Comparison of ENCODE assay signal across 9 cellular contexts in genomic region chr17:80257716-80258213, GRCh38. TPM values are rescaled to one million over a fixed set of nuclear protein-coding genes. Genes with fewer than 3 reads are reported as not detected.
DNase-seq lines count a peak whose midpoint lies in the region; ATAC-seq, FAIRE-seq and TF ChIP-seq lines count a peak whose summit lies in the region.
"Had no signal": no experiment of that assay in that cellular context is flagged by ENCODE, and none has a peak within 500 bp of the region (broad histone marks: within the 10 kb centered on the region; RNA-seq: fewer than 3 reads in every experiment).

No MANE protein-coding gene starts in this region.

- in situ Hi-C loops in transverse colon (cut with MboI; ENCODE audit: low pct_ligation_motif_present in 1 of 4, low pct_unique_long_range_greater_than_20kb in 1 of 4, low sequenced_read_pairs in 3 of 4) (no loop called here), HepG2 (cut with HindIII; ENCODE audit: extremely low pct_ligation_motif_present, low pct_unique_long_range_greater_than_20kb) (loop anchor here (5.0 kb wide), 1 partner anchor 110 kb away; the partner anchor contains the start of gene EIF4A3)

- TF ChIP-seq CTCF in WERI-Rb-1 (IDR thresholded peaks at IDR 0.05; ENCODE audit: low read depth, low read length) (no peak), transverse colon (IDR thresholded peaks at IDR 0.05) (no peak), HFFc6 (IDR thresholded peaks at IDR 0.05) (no peak), HepG2 (CRISPR knock-in tag; IDR thresholded peaks at IDR 0.05) (no peak)

- H3K9me3 Mint-ChIP-seq in activated naive CD4-positive, alpha-beta T cell treated with anti-CD3 and anti-CD28 coated beads for 36 hours = no peaks in the 10 kb centered on the region
- no peaks in the 10 kb centered on the region for H3K9me3 Mint-ChIP-seq in HFFc6

- TF ChIP-seq RAD21 in HepG2 (CRISPR knock-in tag; IDR thresholded peaks at IDR 0.05) = no peak

- DNase-seq in activated naive CD4-positive, alpha-beta T cell treated with anti-CD3 and anti-CD28 coated beads for 36 hours = no peak
- DNase-seq in activated naive CD4-positive, alpha-beta T cell treated with Interleukin-2 at 50 U/mL for 16 hours = no peak
- DNase-seq in WERI-Rb-1 = no peak
- DNase-seq in left colon = peak; percentile 57 to 71
- peak; percentile 68 for DNase-seq in transverse colon
- no peak for DNase-seq in stimulated activated CD4-positive, alpha-beta T cell treated with anti-CD3 and anti-CD28 coated beads, Interleukin-1b, Interleukin-23, amount 100 ng/mL, for 48 hours
- DNase-seq in HFFc6 = no peak
- no peak for DNase-seq in HepG2 (ENCODE audit: low spot score)
- DNase-seq: NCI-H446 treated with DMSO at 0.1 percent for 48 hours had no signal

- H3K4me2 ChIP-seq in HepG2 (ENCODE audit: low read depth, low read length) = no peak overlapping the region

- H3K4me3 Mint-ChIP-seq in activated naive CD4-positive, alpha-beta T cell treated with anti-CD3 and anti-CD28 coated beads for 36 hours = no peak overlapping the region
- no peak overlapping the region for H3K4me3 Mint-ChIP-seq in HFFc6

- H4K20me1 ChIP-seq in HepG2 (ENCODE audit: insufficient read depth, low read length) = no peaks in the 10 kb centered on the region

- no peak overlapping the region for H3K9ac ChIP-seq in HepG2 (ENCODE audit: insufficient read depth, low read depth, low read length)

- H3K4me3 ChIP-seq in WERI-Rb-1 (ENCODE audit: low read depth, low read length) (no peak overlapping the region), transverse colon (no peak overlapping the region), HepG2 (replicated peaks in 1 of 3; ENCODE audit: insufficient read depth in 1 of 3, low read depth in 2 of 3, low read length in 3 of 3) (no peak overlapping the region)

- ATAC-seq in left colon (peak; percentile 55), HepG2 (no peak)

- no peaks in the 10 kb centered on the region for H3K27me3 ChIP-seq in WERI-Rb-1 (ENCODE audit: insufficient read depth, low read depth, severe bottlenecking)
- no peaks in the 10 kb centered on the region for H3K27me3 ChIP-seq in transverse colon
- H3K27me3 ChIP-seq in HepG2 (ENCODE audit: control insufficient read depth in 1 of 2, insufficient read depth in 2 of 2, low read length in 2 of 2) = no peaks in the 10 kb centered on the region; a peak in 1 of 5 replicates

- H3K36me3 ChIP-seq in WERI-Rb-1 = peaks cover 4% of the 10 kb centered on the region; the same call in 1 of the 2 replicates
- no peaks in the 10 kb centered on the region for H3K36me3 ChIP-seq in transverse colon
- H3K36me3 ChIP-seq in HepG2 (replicated peaks in 1 of 2; ENCODE audit: control insufficient read depth in 1 of 2, insufficient read depth in 2 of 2, low read length in 2 of 2) = no peaks in the 10 kb centered on the region

- TF ChIP-seq EP300 in transverse colon (IDR thresholded peaks at IDR 0.05; ENCODE audit: low read depth) = no peak
- no peak for TF ChIP-seq EP300 in HepG2 (IDR thresholded peaks at IDR 0.05; ENCODE audit: low read depth in 2 of 2, low read length in 2 of 2)
- TF ChIP-seq EP300 in HepG2 (CRISPR knock-in tag; IDR thresholded peaks at IDR 0.05; ENCODE audit: borderline replicate concordance) = no peak

- H3K4me1 Mint-ChIP-seq in activated naive CD4-positive, alpha-beta T cell treated with anti-CD3 and anti-CD28 coated beads for 36 hours (ENCODE audit: low read depth) = peaks cover 77% of the 10 kb centered on the region
- peaks cover 56% of the 10 kb centered on the region for H3K4me1 Mint-ChIP-seq in HFFc6 (ENCODE audit: low read depth)

- WGBS in transverse colon (ENCODE audit: low coverage in 1 of 2), 2 donors = 56% methylated on average over 14 of the region's 14 CpGs; no CpG with 5 or more reads in 1 of the 2 donors
- 94% methylated on average over 14 of the region's 14 CpGs for WGBS in HepG2 (ENCODE audit: low lambda C conversion rate)

- intact Hi-C loops in activated naive CD4-positive, alpha-beta T cell treated with anti-CD3 and anti-CD28 coated beads for 36 hours (cut with micrococcal nuclease) = loop anchor here (2.0 to 5.0 kb wide), 3 partner anchors 39 to 635 kb away; no protein-coding TSS in a partner anchor
- intact Hi-C loops in left colon (cut with DNase I, micrococcal nuclease) = no loop called here
- intact Hi-C loops in transverse colon (cut with DNase I; ENCODE audit: low total_unique reads) = no loop called here
- intact Hi-C loops in HepG2 (cut with micrococcal nuclease; ENCODE audit: unreplicated experiment) = no loop called here

- peaks cover 15 to 65% (median 35%) of the 10 kb centered on the region in 4 donors for H3K4me1 ChIP-seq in transverse colon
- H3K4me1 ChIP-seq in HepG2 (ENCODE audit: insufficient read depth, low read length) = peaks cover 47% of the 10 kb centered on the region

- peak overlapping the region; percentile 96 for H3K27ac Mint-ChIP-seq in activated naive CD4-positive, alpha-beta T cell treated with anti-CD3 and anti-CD28 coated beads for 36 hours
- no peak overlapping the region for H3K27ac Mint-ChIP-seq in HFFc6

- FAIRE-seq in HepG2 (lab: Jason Lieb, UNC) = no peak

- no peak for TF ChIP-seq POLR2A in transverse colon (IDR thresholded peaks at IDR 0.05)
- no peak for TF ChIP-seq POLR2A in HepG2 (IDR thresholded peaks at IDR 0.05; ENCODE audit: insufficient read depth in 1 of 2, low read depth in 2 of 2, low read length in 2 of 2)

- no peaks in the 10 kb centered on the region for H3K27me3 Mint-ChIP-seq in activated naive CD4-positive, alpha-beta T cell treated with anti-CD3 and anti-CD28 coated beads for 36 hours (ENCODE audit: low read depth)
- H3K27me3 Mint-ChIP-seq in HFFc6 (ENCODE audit: insufficient read depth) = peaks cover 8% of the 10 kb centered on the region

- BruUV-seq in HepG2 (replicated peaks; lab: Mats Ljungman, UMichigan) = no TSS peak

- peaks cover 8% of the 10 kb centered on the region for H3K36me3 Mint-ChIP-seq in activated naive CD4-positive, alpha-beta T cell treated with anti-CD3 and anti-CD28 coated beads for 36 hours (ENCODE audit: low read depth)
- H3K36me3 Mint-ChIP-seq in HFFc6 (ENCODE audit: low read depth) = no peaks in the 10 kb centered on the region

- no peaks in the 10 kb centered on the region for H3K79me2 ChIP-seq in HepG2 (ENCODE audit: insufficient read depth, low read length)

- H3K27ac ChIP-seq in WERI-Rb-1 = peak overlapping the region; percentile 93
- peak overlapping the region; percentile 11 to 96 (median 54) for H3K27ac ChIP-seq in transverse colon
- no peak overlapping the region for H3K27ac ChIP-seq in HepG2 (ENCODE audit: extremely low read length, insufficient read depth, low read length)

- no peaks in the 10 kb centered on the region for H3K9me3 ChIP-seq in WERI-Rb-1 (ENCODE audit: severe bottlenecking)
- no peaks in the 10 kb centered on the region for H3K9me3 ChIP-seq in transverse colon
- no peaks in the 10 kb centered on the region for H3K9me3 ChIP-seq in HepG2 (ENCODE audit: low read length)

- CTCF ChIA-PET in activated naive CD4-positive, alpha-beta T cell treated with anti-CD3 and anti-CD28 coated beads for 36 hours (lab: Charles Lee) = interaction anchor here (0.7 kb wide), 1 partner anchor 12 kb away, joined by 3 read pairs; no protein-coding TSS in a partner anchor
- CTCF ChIA-PET in HepG2 (lab: Yijun Ruan, JAX; ENCODE audit: low intra/inter-chr PET ratio, low total read pairs) = no interaction called here

- POLR2A ChIA-PET in HepG2 (lab: Yijun Ruan, JAX) = no interaction called here

- H2AFZ ChIP-seq in HepG2 (ENCODE audit: low read length) = no peak overlapping the region

RNA-seq across cellular contexts. Expression of gene RNF213, which starts 2.9 kb away (rescaled TPM):
- 100 to 1,000 TPM; 234 to 250 TPM for total RNA-seq in activated naive CD4-positive, alpha-beta T cell treated with anti-CD3 and anti-CD28 coated beads for 36 hours
- total RNA-seq in left colon = 100 to 1,000 TPM in 1 of 2 donors, 10 to 100 TPM in 1; 95.9 to 142 TPM
- total RNA-seq in transverse colon = 100 to 1,000 TPM; 113 to 174 (median 159) TPM
- total RNA-seq in HFFc6 (2021; fragmentation: NEBNext Ultra II Directional; extraction: Animal tissue kit (Norgen Biotek cat#: 25700)) = 10 to 100 TPM; 42.0 to 51.6 (median 48.3) TPM
- total RNA-seq in HepG2 (2016; rRNA removed; fragmentation: Illumina TruSeq; extraction: Trizol) = 38.7 and 42.8 TPM in 2 replicates
- 8.0 and 9.3 TPM in 2 replicates for total RNA-seq in HepG2 (2016; cell fraction: cytosol; rRNA removed; fragmentation: Illumina TruSeq; extraction: Trizol; ENCODE audit: low read depth)
- total RNA-seq in HepG2 (2016; cell fraction: insoluble cytoplasmic fraction; rRNA removed; fragmentation: Illumina TruSeq; extraction: Trizol) = 36.5 and 38.8 TPM in 2 replicates
- total RNA-seq in HepG2 (2016; cell fraction: membrane; rRNA removed; fragmentation: Illumina TruSeq; extraction: Trizol) = 12.8 and 13.4 TPM in 2 replicates
- total RNA-seq in HepG2 (2016; cell fraction: nucleus; rRNA removed; fragmentation: Illumina TruSeq; extraction: Trizol) = 57.4 and 57.5 TPM in 2 replicates
- 38.6 and 44.0 TPM in 2 replicates for polyA plus RNA-seq in HepG2 (2011; rRNA removed)
- polyA plus RNA-seq in HepG2 (2011; cell fraction: cytosol; rRNA removed) = 16.4 and 18.9 TPM in 2 replicates
- 134 and 171 TPM in 2 replicates for polyA plus RNA-seq in HepG2 (2011; cell fraction: nucleus; rRNA removed)
- 28.2 and 46.6 TPM in 2 replicates for polyA plus RNA-seq in HepG2 (2012)
- polyA plus RNA-seq in HepG2 (2016; cell fraction: cytosol; fragmentation: Illumina TruSeq; extraction: Trizol; ENCODE audit: low read depth) = 1.4 and 2.0 TPM in 2 replicates
- polyA plus RNA-seq in HepG2 (2016; cell fraction: insoluble cytoplasmic fraction; fragmentation: Illumina TruSeq; extraction: Trizol; ENCODE audit: low read depth) = 23.5 and 27.4 TPM in 2 replicates
- 3.4 and 3.7 TPM in 2 replicates for polyA plus RNA-seq in HepG2 (2016; cell fraction: membrane; fragmentation: Illumina TruSeq; extraction: Trizol; ENCODE audit: low read depth)
- 77.8 and 79.2 TPM in 2 replicates for polyA plus RNA-seq in HepG2 (2016; cell fraction: nucleus; fragmentation: Illumina TruSeq; extraction: Trizol; ENCODE audit: insufficient read depth, low read depth)
- polyA minus RNA-seq in HepG2 (2011; rRNA and poly(A)+ RNA removed; ENCODE audit: low replicate concordance) = 133 and 148 TPM in 2 replicates
- 36.1 and 37.6 TPM in 2 replicates for polyA minus RNA-seq in HepG2 (2011; cell fraction: cytosol; rRNA and poly(A)+ RNA removed)
- polyA minus RNA-seq in HepG2 (2011; cell fraction: nucleus; rRNA and poly(A)+ RNA removed) = 108 and 132 TPM in 2 replicates

RNA-seq across cellular contexts. Expression of gene SLC26A11, which starts 37.5 kb away (rescaled TPM):
- total RNA-seq in activated naive CD4-positive, alpha-beta T cell treated with anti-CD3 and anti-CD28 coated beads for 36 hours = 1 to 10 TPM; 4.0 to 5.4 TPM
- 1 to 10 TPM; 9.4 to 10.0 TPM for total RNA-seq in left colon
- total RNA-seq in transverse colon = 10 to 100 TPM; 13.2 to 24.7 (median 17.0) TPM
- total RNA-seq in HFFc6 (2021; fragmentation: NEBNext Ultra II Directional; extraction: Animal tissue kit (Norgen Biotek cat#: 25700)) = 10 to 100 TPM; 11.4 to 13.6 (median 12.5) TPM
- 3.1 and 8.7 TPM in 2 replicates for total RNA-seq in HepG2 (2016; rRNA removed; fragmentation: Illumina TruSeq; extraction: Trizol)
- total RNA-seq in HepG2 (2016; cell fraction: cytosol; rRNA removed; fragmentation: Illumina TruSeq; extraction: Trizol; ENCODE audit: low read depth) = 3.2 and 3.4 TPM in 2 replicates
- total RNA-seq in HepG2 (2016; cell fraction: insoluble cytoplasmic fraction; rRNA removed; fragmentation: Illumina TruSeq; extraction: Trizol) = 3.5 and 11.2 TPM in 2 replicates
- 3.1 and 3.2 TPM in 2 replicates for total RNA-seq in HepG2 (2016; cell fraction: membrane; rRNA removed; fragmentation: Illumina TruSeq; extraction: Trizol)
- total RNA-seq in HepG2 (2016; cell fraction: nucleus; rRNA removed; fragmentation: Illumina TruSeq; extraction: Trizol) = 12.9 and 13.6 TPM in 2 replicates
- 13.2 and 21.1 TPM in 2 replicates for polyA plus RNA-seq in HepG2 (2011; rRNA removed)
- 5.5 and 7.6 TPM in 2 replicates for polyA plus RNA-seq in HepG2 (2011; cell fraction: cytosol; rRNA removed)
- 121 and 146 TPM in 2 replicates for polyA plus RNA-seq in HepG2 (2011; cell fraction: nucleus; rRNA removed)
- 7.0 and 18.5 TPM in 2 replicates for polyA plus RNA-seq in HepG2 (2012)
- 0.73 and 1.0 TPM in 2 replicates for polyA plus RNA-seq in HepG2 (2016; cell fraction: cytosol; fragmentation: Illumina TruSeq; extraction: Trizol; ENCODE audit: low read depth)
- polyA plus RNA-seq in HepG2 (2016; cell fraction: insoluble cytoplasmic fraction; fragmentation: Illumina TruSeq; extraction: Trizol; ENCODE audit: low read depth) = 2.8 and 4.4 TPM in 2 replicates
- 1.4 and 2.3 TPM in 2 replicates for polyA plus RNA-seq in HepG2 (2016; cell fraction: membrane; fragmentation: Illumina TruSeq; extraction: Trizol; ENCODE audit: low read depth)
- polyA plus RNA-seq in HepG2 (2016; cell fraction: nucleus; fragmentation: Illumina TruSeq; extraction: Trizol; ENCODE audit: insufficient read depth, low read depth) = 29.5 and 32.2 TPM in 2 replicates
- polyA minus RNA-seq in HepG2 (2011; rRNA and poly(A)+ RNA removed; ENCODE audit: low replicate concordance) = 7.7 and 20.5 TPM in 2 replicates
- 5.6 and 11.8 TPM in 2 replicates for polyA minus RNA-seq in HepG2 (2011; cell fraction: cytosol; rRNA and poly(A)+ RNA removed)
- 22.4 and 23.0 TPM in 2 replicates for polyA minus RNA-seq in HepG2 (2011; cell fraction: nucleus; rRNA and poly(A)+ RNA removed)

RNA-seq across cellular contexts. Expression of gene SGSH, which starts 37.6 kb away (rescaled TPM):
- total RNA-seq in activated naive CD4-positive, alpha-beta T cell treated with anti-CD3 and anti-CD28 coated beads for 36 hours = 10 to 100 TPM; 30.3 to 32.1 TPM
- total RNA-seq in left colon (10 to 100 TPM; 51.2 to 54.9 TPM), transverse colon (10 to 100 TPM; 26.2 to 66.2 (median 39.9) TPM), HepG2 (2016; rRNA removed; fragmentation: Illumina TruSeq; extraction: Trizol) (5.5 and 12.2 TPM in 2 replicates)
- 10 to 100 TPM; 41.2 to 52.6 (median 47.5) TPM for total RNA-seq in HFFc6 (2021; fragmentation: NEBNext Ultra II Directional; extraction: Animal tissue kit (Norgen Biotek cat#: 25700))
- total RNA-seq in HepG2 (2016; cell fraction: cytosol; rRNA removed; fragmentation: Illumina TruSeq; extraction: Trizol; ENCODE audit: low read depth) = 4.0 and 6.2 TPM in 2 replicates
- total RNA-seq in HepG2 (2016; cell fraction: insoluble cytoplasmic fraction; rRNA removed; fragmentation: Illumina TruSeq; extraction: Trizol) = 4.5 and 13.3 TPM in 2 replicates
- 6.1 and 6.4 TPM in 2 replicates for total RNA-seq in HepG2 (2016; cell fraction: membrane; rRNA removed; fragmentation: Illumina TruSeq; extraction: Trizol)
- total RNA-seq in HepG2 (2016; cell fraction: nucleus; rRNA removed; fragmentation: Illumina TruSeq; extraction: Trizol) = 18.5 and 23.9 TPM in 2 replicates
- 17.6 and 23.9 TPM in 2 replicates for polyA plus RNA-seq in HepG2 (2011; rRNA removed)
- polyA plus RNA-seq in HepG2 (2011; cell fraction: cytosol; rRNA removed) = 13.7 and 17.1 TPM in 2 replicates
- 145 and 163 TPM in 2 replicates for polyA plus RNA-seq in HepG2 (2011; cell fraction: nucleus; rRNA removed)
- 21.6 and 30.9 TPM in 2 replicates for polyA plus RNA-seq in HepG2 (2012)
- 3.7 and 4.2 TPM in 2 replicates for polyA plus RNA-seq in HepG2 (2016; cell fraction: cytosol; fragmentation: Illumina TruSeq; extraction: Trizol; ENCODE audit: low read depth)
- 7.1 and 11.5 TPM in 2 replicates for polyA plus RNA-seq in HepG2 (2016; cell fraction: insoluble cytoplasmic fraction; fragmentation: Illumina TruSeq; extraction: Trizol; ENCODE audit: low read depth)
- 7.0 and 7.3 TPM in 2 replicates for polyA plus RNA-seq in HepG2 (2016; cell fraction: membrane; fragmentation: Illumina TruSeq; extraction: Trizol; ENCODE audit: low read depth)
- polyA plus RNA-seq in HepG2 (2016; cell fraction: nucleus; fragmentation: Illumina TruSeq; extraction: Trizol; ENCODE audit: insufficient read depth, low read depth) = 81.4 and 86.8 TPM in 2 replicates
- polyA minus RNA-seq in HepG2 (2011; rRNA and poly(A)+ RNA removed; ENCODE audit: low replicate concordance) = 15.4 and 23.1 TPM in 2 replicates
- 15.4 and 18.7 TPM in 2 replicates for polyA minus RNA-seq in HepG2 (2011; cell fraction: cytosol; rRNA and poly(A)+ RNA removed)
- polyA minus RNA-seq in HepG2 (2011; cell fraction: nucleus; rRNA and poly(A)+ RNA removed) = 34.1 and 36.2 TPM in 2 replicates

Comparison
In these comparisons a context has a peak if more than half of its experiments do, and no peak if none do; other contexts are left out.
1. DNase-seq: peak in left colon (2 of 2) and transverse colon (single experiment); none in activated naive CD4-positive, alpha-beta T cell treated with anti-CD3 and anti-CD28 coated beads for 36 hours (single experiment), activated naive CD4-positive, alpha-beta T cell treated with Interleukin-2 at 50 U/mL for 16 hours (single experiment), WERI-Rb-1 (single experiment), stimulated activated CD4-positive, alpha-beta T cell treated with anti-CD3 and anti-CD28 coated beads, Interleukin-1b, Interleukin-23, amount 100 ng/mL, for 48 hours (single experiment), HFFc6 (single experiment) and HepG2 (single experiment).